Comparison of ENCODE assay signal across 1 cellular context in the genomic region with DNA sequence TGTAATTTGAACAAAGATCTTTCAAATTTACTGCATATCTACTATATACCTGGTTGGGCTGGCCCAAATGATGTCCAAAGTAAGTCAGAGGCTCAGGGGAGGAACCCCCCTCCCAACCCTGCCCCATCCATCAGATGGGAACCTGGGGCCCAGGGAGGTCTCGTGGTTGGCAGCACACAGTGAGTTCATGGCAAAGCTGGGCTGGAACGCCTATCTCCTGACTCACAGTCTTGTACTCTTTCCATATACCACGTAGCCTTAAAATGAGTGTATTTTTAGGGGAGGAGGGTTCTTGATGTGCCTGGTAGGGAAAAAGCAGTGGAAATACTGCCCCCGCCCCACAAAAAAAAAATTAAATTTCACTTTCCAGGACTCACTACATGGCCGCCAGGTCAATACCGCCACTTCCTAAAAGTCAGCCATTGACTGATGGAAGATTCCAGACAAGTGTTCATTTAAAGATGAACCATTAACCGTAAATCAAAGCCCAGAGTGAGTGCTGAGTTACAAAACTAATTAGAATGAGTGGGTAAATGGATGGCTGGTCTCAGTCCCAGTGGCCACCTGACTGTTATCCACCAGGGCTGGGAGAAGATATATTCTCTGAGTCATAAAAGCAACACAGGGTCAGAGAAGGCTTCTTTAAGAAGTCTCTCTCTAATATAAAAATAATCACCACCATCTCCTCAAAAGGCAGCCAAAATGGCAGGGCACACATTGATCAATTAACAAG.
TF ChIP-seq lines count a peak whose summit lies in the region.

No MANE protein-coding gene starts in this region.

TF ChIP-seq in HCT116, 20 proteins besides CTCF, POLR2A, EP300 and RAD21 (continued from another document):
- TF ChIP-seq REST (IDR thresholded peaks at IDR 0.05; ENCODE audit: low read depth): no peak
- TF ChIP-seq TCF7L2 (IDR thresholded peaks at IDR 0.05; ENCODE audit: borderline replicate concordance, extremely low read depth, insufficient read depth, insufficient read length): no peak
- TF ChIP-seq CEBPB (IDR thresholded peaks at IDR 0.05; ENCODE audit: low read depth): no peak
